ENCODE assay signal across 20 cellular contexts in genomic region chr4:74121643-74122579, GRCh38.
"Had no signal": no experiment of that assay in that cellular context is flagged by ENCODE, and none has a peak within 500 bp of the region (broad histone marks: within the 10 kb centered on the region; RNA-seq: fewer than 3 reads in every experiment).

No MANE protein-coding gene starts in this region.

- ATAC-seq: esophagus mucosa, gastrocnemius medialis, left cardiac atrium, psoas muscle had no signal

- H3K9me3 ChIP-seq: gastrocnemius medialis, left ventricle myocardium inferior, psoas muscle, sigmoid colon, thyroid gland had no signal

- H3K27me3 ChIP-seq: gastrocnemius medialis, sigmoid colon, thyroid gland had no signal

- FAIRE-seq: endometrium, keratinocyte, urothelium cell line had no signal

- H3K27ac ChIP-seq: gastrocnemius medialis, psoas muscle, sigmoid colon, skin epidermis had no signal

- DNase-seq: effector memory CD4-positive, alpha-beta T cell; gastrocnemius medialis; glutamatergic neuron; immature natural killer cell; left cardiac atrium; left ventricle myocardium inferior; mesendoderm; naive B cell; nephron progenitor cell; psoas muscle; sigmoid colon; stimulated activated CD4-positive, alpha-beta T cell treated with anti-CD3 and anti-CD28 coated beads, Interleukin-12 subunit alpha, Interleukin-12 subunit beta, amount 100 ng/mL, for 4 hours; stimulated activated naive CD4-positive, alpha-beta T cell treated with Interleukin-2 at 50 U/mL for 16 hours; thyroid gland had no signal

- H3K4me3 ChIP-seq: gastrocnemius medialis, left ventricle myocardium inferior, lung, psoas muscle, sigmoid colon, skin epidermis, thyroid gland had no signal

- H3K36me3 ChIP-seq: gastrocnemius medialis, left ventricle myocardium inferior, sigmoid colon, thyroid gland had no signal

- H3K4me1 ChIP-seq: gastrocnemius medialis, psoas muscle had no signal
